ENCODE assay signal across 8 cellular contexts in the genomic region with DNA sequence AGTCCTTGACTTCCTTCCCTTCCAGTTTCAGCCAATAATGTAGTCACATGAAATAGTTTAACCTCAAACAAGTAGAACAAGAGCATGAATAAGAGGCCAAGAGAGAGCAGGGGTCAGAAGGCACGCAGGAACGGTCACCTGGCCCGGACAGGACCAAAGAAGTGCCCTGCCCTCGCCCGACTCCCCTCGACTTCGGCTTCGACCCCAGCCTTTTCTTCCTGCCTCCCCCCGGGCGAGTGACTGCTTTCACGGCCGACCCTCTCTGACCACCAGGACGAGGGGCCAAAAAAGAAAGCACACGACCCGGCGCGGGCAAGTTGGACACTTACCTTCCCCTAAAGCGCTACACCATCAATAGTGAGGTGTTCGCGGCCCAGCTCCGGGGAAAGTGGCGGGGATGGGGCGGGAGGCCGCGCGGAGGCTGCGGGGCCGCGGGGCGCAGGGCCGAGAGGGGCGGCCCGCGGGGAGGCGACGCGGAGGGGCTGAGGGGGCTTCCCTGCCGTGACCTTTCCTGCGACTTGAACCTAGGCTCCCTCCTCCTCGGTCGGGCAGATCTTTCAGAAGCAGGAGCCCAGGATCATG. TPM values are rescaled to one million over a fixed set of nuclear protein-coding genes. Genes with fewer than 3 reads are reported as not detected.
DNase-seq lines count a peak whose midpoint lies in the region; ATAC-seq and TF ChIP-seq lines count a peak whose summit lies in the region.

No MANE protein-coding gene starts in this region.

- WGBS in GM23248 (ENCODE audit: low coverage in 1 of 2, low lambda C conversion rate in 2 of 2, missing lambda C conversion rate in 2 of 2), 2 experiments = 1 to 2% methylated on average over 27 to 41 of the region's 41 CpGs

- peak overlapping the region; percentile 85 for H3K27ac ChIP-seq in GM23248
- H3K27ac ChIP-seq in RWPE2 (ENCODE audit: poor library complexity, severe bottlenecking) = peak overlapping the region; percentile 91
- peak overlapping the region; percentile 97 for H3K27ac ChIP-seq in iPS-20b (ENCODE audit: low read length)

- H2AFZ ChIP-seq in GM23248 = peak overlapping the region; percentile 74

- DNase-seq in Daoy (ENCODE audit: low read depth) = peak; percentile 33
- peak; percentile 45 for DNase-seq in GM23248
- DNase-seq in RWPE2 (ENCODE audit: low spot score) = no peak
- DNase-seq in astrocyte of the cerebellum (ENCODE audit: low read depth) = no peak
- no peak for DNase-seq in NCI-H2196 treated with DMSO at 0.1 percent for 48 hours (lab: John Stamatoyannopoulos, UW; ENCODE audit: unreplicated experiment)
- no peak for DNase-seq in superior temporal gyrus (ENCODE audit: extremely low spot score)

- no peak for ATAC-seq in RWPE2 (ENCODE audit: low read depth)

- peaks cover 41% of the 10 kb centered on the region for H3K79me2 ChIP-seq in GM23248 (ENCODE audit: insufficient read depth)

- no peaks in the 10 kb centered on the region for H3K9me2 ChIP-seq in GM23248 (ENCODE audit: insufficient read depth)

- H3K36me3 ChIP-seq in GM23248 (ENCODE audit: low read depth) = no peaks in the 10 kb centered on the region
- H3K36me3 ChIP-seq in RWPE2 (ENCODE audit: low read depth) = no peaks in the 10 kb centered on the region
- H3K36me3 ChIP-seq in iPS-20b (ENCODE audit: insufficient read depth, low read depth, low read length) = no peaks in the 10 kb centered on the region
- H3K36me3 ChIP-seq in skeletal muscle satellite cell (ENCODE audit: insufficient read depth, low read length) = no peaks in the 10 kb centered on the region

- in situ Hi-C loops in GM23248 (cut with MboI) = no loop called here
- in situ Hi-C loops in astrocyte of the cerebellum (cut with HindIII; ENCODE audit: low sequenced_read_pairs) = no loop called here

- H4K20me1 ChIP-seq in GM23248 (ENCODE audit: insufficient read depth) = no peaks in the 10 kb centered on the region

- H3K9me3 ChIP-seq in GM23248 (ENCODE audit: low read depth) (no peaks in the 10 kb centered on the region), RWPE2 (ENCODE audit: severe bottlenecking) (no peaks in the 10 kb centered on the region), iPS-20b (ENCODE audit: insufficient read depth, low read depth, low read length) (no peaks in the 10 kb centered on the region), skeletal muscle satellite cell (replicated peaks; ENCODE audit: low read length) (no peaks in the 10 kb centered on the region)

- TF ChIP-seq CTCF in RWPE2 (IDR thresholded peaks at IDR 0.05; ENCODE audit: poor library complexity, severe bottlenecking) (no peak), astrocyte of the cerebellum (IDR thresholded peaks at IDR 0.05; ENCODE audit: low read depth, low read length, missing control alignments) (no peak)

- peak overlapping the region; percentile 98 for H3K9ac ChIP-seq in GM23248
- peak overlapping the region; percentile 97 for H3K9ac ChIP-seq in iPS-20b (ENCODE audit: low read depth, low read length)
- H3K9ac ChIP-seq in skeletal muscle satellite cell (ENCODE audit: low read depth, low read length) = peak overlapping the region; percentile 95

- H3K4me2 ChIP-seq in GM23248 (ENCODE audit: unreplicated experiment) = peak overlapping the region; percentile 81
- peak overlapping the region; percentile 97 for H3K4me2 ChIP-seq in skeletal muscle satellite cell (ENCODE audit: low read length)

- H3F3A ChIP-seq in GM23248 (ENCODE audit: insufficient read depth) = peaks cover 29% of the 10 kb centered on the region

- H3K4me1 ChIP-seq in GM23248 (ENCODE audit: insufficient read depth) (peaks cover 45% of the 10 kb centered on the region), RWPE2 (ENCODE audit: insufficient read depth, poor library complexity, severe bottlenecking) (peaks cover 52% of the 10 kb centered on the region), iPS-20b (ENCODE audit: insufficient read depth, low read length) (peaks cover 34% of the 10 kb centered on the region), skeletal muscle satellite cell (ENCODE audit: control insufficient read depth, insufficient read depth, low read length) (peaks cover 42% of the 10 kb centered on the region)

- no peaks in the 10 kb centered on the region for H3K27me3 ChIP-seq in GM23248 (replicated peaks; ENCODE audit: insufficient read depth)
- H3K27me3 ChIP-seq in RWPE2 (ENCODE audit: insufficient read depth, poor library complexity, severe bottlenecking) = no peaks in the 10 kb centered on the region
- H3K27me3 ChIP-seq in iPS-20b (ENCODE audit: insufficient read depth, low read length) = no peaks in the 10 kb centered on the region
- no peaks in the 10 kb centered on the region for H3K27me3 ChIP-seq in skeletal muscle satellite cell (ENCODE audit: control insufficient read depth, insufficient read depth, low read length)

- H3K4me3 ChIP-seq in GM23248 = peak overlapping the region; percentile 93
- H3K4me3 ChIP-seq in RWPE2 (ENCODE audit: severe bottlenecking) = peak overlapping the region; percentile 57
- peak overlapping the region; percentile 86 for H3K4me3 ChIP-seq in astrocyte of the cerebellum (ENCODE audit: low read depth, low read length)
- peak overlapping the region; percentile 98 for H3K4me3 ChIP-seq in iPS-20b (ENCODE audit: low read length)
- peak overlapping the region; percentile 92 for H3K4me3 ChIP-seq in skeletal muscle satellite cell (ENCODE audit: low read length)

RNA-seq across cellular contexts. Expression of a gene that starts 0.5 kb away (rescaled TPM):
- 14.9 and 33.6 TPM in 2 replicates for total RNA-seq in Daoy (2014; rRNA removed; shearing (Covaris generic))
- 9.5 and 26.0 TPM in 2 replicates for total RNA-seq in GM23248 (2014; rRNA removed; shearing (Covaris generic))
- 20.3 and 26.2 TPM in 2 replicates for polyA plus RNA-seq in GM23248 (2016; fragmentation: Nextera tagmentation; extraction: Ambion mirVana)
- 14.9 and 24.1 TPM in 2 replicates for total RNA-seq in skeletal muscle satellite cell (2012; rRNA removed)

Comparison
In these comparisons a context has a peak if more than half of its experiments do, and no peak if none do; other contexts are left out.
1. DNase-seq: peak in Daoy (single experiment) and GM23248 (single experiment); none in RWPE2 (single experiment), astrocyte of the cerebellum (single experiment), NCI-H2196 treated with DMSO at 0.1 percent for 48 hours (single experiment) and superior temporal gyrus (single experiment).
2. Peak in every context shown above with its lines, with median percentiles within 50 percentile points of each other: H3K27ac ChIP-seq, H3K4me3 ChIP-seq and H3K9ac ChIP-seq.